8 cellular contexts compared by ENCODE assay signal in genomic region chr3:57983734-57984518, GRCh38. TPM values are rescaled to one million over a fixed set of nuclear protein-coding genes. Genes with fewer than 3 reads are reported as not detected.
A peak's percentile ranks its signal among the peaks of the same experiment; 100 is the strongest.
DNase-seq lines count a peak whose midpoint lies in the region; ATAC-seq, FAIRE-seq and TF ChIP-seq lines count a peak whose summit lies in the region.

No MANE protein-coding gene starts in this region.

- no TSS peak for BruUV-seq in K562 (replicated peaks; lab: Mats Ljungman, UMichigan)

- H3K27me3 Mint-ChIP-seq in CD14-positive monocyte (ENCODE audit: low read depth in 3 of 3): peaks cover 0 to 15% (median 5%) of the 10 kb centered on the region in 3 donors

- DNase-seq in CD14-positive monocyte (ENCODE audit: low spot score): peak; percentile 94
- DNase-seq in K562 (ENCODE audit: extremely low read depth in 1 of 4, low spot score in 3 of 4): peak in 3 of 4 experiments; percentile 19 to 77 (median 31)
- DNase-seq in mesenchymal stem cell: peak; percentile 94
- DNase-seq in stimulated activated naive CD8-positive, alpha-beta T cell treated with anti-CD3 and anti-CD28 coated beads, Interleukin-15, Interleukin-2, amounts not matched to agents 100 U/mL and 50 U/mL, for 24 hours: peak; percentile 56
- no peak for DNase-seq in prostate gland (ENCODE audit: low spot score)

- H2AFZ ChIP-seq in SU-DHL-6 (ENCODE audit: low read depth, low read length, severe bottlenecking) (peak overlapping the region; percentile 49), K562 (ENCODE audit: low read depth, low read length) (no peak overlapping the region), mesenchymal stem cell (ENCODE audit: low read depth, low read length) (no peak overlapping the region)

- no peak overlapping the region for H2BK120ac ChIP-seq in mesenchymal stem cell (ENCODE audit: low read depth, low read length)

- H3K4ac ChIP-seq in mesenchymal stem cell (ENCODE audit: low read depth in 1 of 2, low read length in 2 of 2): peak overlapping the region; percentile 39 to 75

- POLR2A ChIA-PET in K562 (lab: Yijun Ruan, JAX): interaction anchor here (0.6 to 1.0 kb wide), 2 partner anchors 9 to 32 kb away, joined by 3 read pairs; no protein-coding TSS in a partner anchor

- peak overlapping the region; percentile 55 to 57 for H3K18ac ChIP-seq in mesenchymal stem cell (ENCODE audit: low read depth in 1 of 2, low read length in 2 of 2)

- H3K79me2 ChIP-seq in SU-DHL-6 (ENCODE audit: insufficient read depth, low read length): no peaks in the 10 kb centered on the region
- no peaks in the 10 kb centered on the region for H3K79me2 ChIP-seq in K562 (ENCODE audit: control insufficient read depth, insufficient read depth, low read length)

- H3K9me3 ChIP-seq in SU-DHL-6 (ENCODE audit: insufficient read depth, low read length) (no peaks in the 10 kb centered on the region), K562 (replicated peaks; ENCODE audit: control insufficient read depth, insufficient read depth, low read depth, low read length) (no peaks in the 10 kb centered on the region), mesenchymal stem cell (ENCODE audit: control insufficient read depth, low read length) (no peaks in the 10 kb centered on the region), prostate gland (no peaks in the 10 kb centered on the region)

- H3K9ac ChIP-seq in SU-DHL-6 (ENCODE audit: low read length) (peak overlapping the region; percentile 27; the same call in 1 of the 2 replicates), K562 (ENCODE audit: insufficient read depth in 1 of 2, low read depth in 2 of 2, low read length in 2 of 2) (no peak overlapping the region), mesenchymal stem cell (ENCODE audit: low read length) (peak overlapping the region; percentile 48)

- H3F3A ChIP-seq in SU-DHL-6 (ENCODE audit: insufficient read depth): no peaks in the 10 kb centered on the region

- H3K4me3 ChIP-seq in SU-DHL-6 (ENCODE audit: insufficient read depth, low read length, poor library complexity, severe bottlenecking) (no peak overlapping the region), K562 (no peak overlapping the region), mesenchymal stem cell (ENCODE audit: insufficient read depth in 1 of 2, low read depth in 1 of 2, low read length in 2 of 2) (no peak overlapping the region), prostate gland (no peak overlapping the region)

- intact Hi-C loops in CD14-positive monocyte (cut with micrococcal nuclease) (loop anchor here in 1 of 2 donors (10.0 kb wide), 1 partner anchor 351 kb away; the partner anchor contains the start of gene PXK), K562 (cut with micrococcal nuclease) (no loop called here), prostate gland (cut with DNase I) (no loop called here)

- H3K4me1 ChIP-seq in K562 (replicated peaks in 1 of 2; ENCODE audit: control insufficient read depth in 2 of 2, insufficient read depth in 2 of 2, low read length in 2 of 2): peaks cover 6% of the 10 kb centered on the region in 2 experiments; a peak in 4 of 5 replicates
- peaks cover 6% of the 10 kb centered on the region for H3K4me1 ChIP-seq in mesenchymal stem cell (ENCODE audit: control insufficient read depth, insufficient read depth, low read depth, low read length)
- no peaks in the 10 kb centered on the region for H3K4me1 ChIP-seq in prostate gland (replicated peaks)

- H3K14ac ChIP-seq in mesenchymal stem cell (ENCODE audit: low read length in 2 of 2): no peak overlapping the region

- no peak overlapping the region for H3K23ac ChIP-seq in mesenchymal stem cell (ENCODE audit: low read length in 2 of 2)

- H3K27me3 ChIP-seq in SU-DHL-6 (ENCODE audit: low read length) (no peaks in the 10 kb centered on the region), K562 (ENCODE audit: control insufficient read depth in 2 of 2, insufficient read depth in 2 of 2, low read length in 2 of 2) (no peaks in the 10 kb centered on the region), mesenchymal stem cell (ENCODE audit: control insufficient read depth in 1 of 2, insufficient read depth in 1 of 2, low read length in 2 of 2) (no peaks in the 10 kb centered on the region), prostate gland (replicated peaks; ENCODE audit: insufficient read depth) (no peaks in the 10 kb centered on the region)

- peak overlapping the region; percentile 47 to 85 for H2BK12ac ChIP-seq in mesenchymal stem cell (ENCODE audit: low read length in 2 of 2)

- CTCF ChIA-PET in K562 (lab: Yijun Ruan, JAX; ENCODE audit: low intra/inter-chr PET ratio): no interaction called here

- no peaks in the 10 kb centered on the region for H3K79me1 ChIP-seq in mesenchymal stem cell (replicated peaks; ENCODE audit: low read length, poor library complexity, severe bottlenecking)

- FAIRE-seq in K562 (lab: Jason Lieb, UNC): peak; percentile 95

- H3K4me3 Mint-ChIP-seq in CD14-positive monocyte: peak overlapping the region; percentile 24 to 83

- peaks cover 4 to 13% of the 10 kb centered on the region in 2 donors for H3K36me3 Mint-ChIP-seq in CD14-positive monocyte

- H3K36me3 ChIP-seq in SU-DHL-6 (ENCODE audit: low read length) (no peaks in the 10 kb centered on the region), K562 (ENCODE audit: control insufficient read depth, insufficient read depth, low read length) (no peaks in the 10 kb centered on the region), mesenchymal stem cell (ENCODE audit: control insufficient read depth in 1 of 2, insufficient read depth in 2 of 2, low read depth in 1 of 2, low read length in 2 of 2) (no peaks in the 10 kb centered on the region), prostate gland (no peaks in the 10 kb centered on the region)

- no peak for TF ChIP-seq POLR2A in K562 (conservative IDR thresholded peaks at IDR 0.05)
- no peak for TF ChIP-seq POLR2A in prostate gland (IDR thresholded peaks at IDR 0.05)

- peak overlapping the region; percentile 70 for H4K8ac ChIP-seq in mesenchymal stem cell (ENCODE audit: low read length)

- H3K9me1 ChIP-seq in K562 (ENCODE audit: control insufficient read depth, insufficient read depth, low read length): no peaks in the 10 kb centered on the region

- peak; percentile 71 for TF ChIP-seq EP300 in K562 (IDR thresholded peaks at IDR 0.05; ENCODE audit: low read length)

- H3K4me1 Mint-ChIP-seq in CD14-positive monocyte: peaks cover 75% of the 10 kb centered on the region

- no peak for TF ChIP-seq CTCF in CD14-positive monocyte (IDR thresholded peaks at IDR 0.05)
- TF ChIP-seq CTCF in SU-DHL-6 (IDR thresholded peaks at IDR 0.05; ENCODE audit: insufficient read depth, low read length, poor library complexity, severe bottlenecking): no peak
- no peak for TF ChIP-seq CTCF in K562 (IDR thresholded peaks at IDR 0.05 in 2 of 3, conservative IDR thresholded peaks at IDR 0.05 in 1 of 3; ENCODE audit: insufficient read depth in 2 of 3, low read depth in 1 of 3, low read length in 3 of 3)
- TF ChIP-seq CTCF in prostate gland (IDR thresholded peaks at IDR 0.05): no peak

- H4K20me1 ChIP-seq in SU-DHL-6 (ENCODE audit: low read depth, low read length) (no peaks in the 10 kb centered on the region), K562 (replicated peaks; ENCODE audit: control insufficient read depth, insufficient read depth, low read length) (no peaks in the 10 kb centered on the region)

- no peaks in the 10 kb centered on the region for H3K9me2 ChIP-seq in SU-DHL-6 (replicated peaks; ENCODE audit: insufficient read depth, low read length)

- WGBS in K562 (ENCODE audit: insufficient coverage, low coverage, missing lambda C conversion rate): 0% methylated on average over 5 of the region's 5 CpGs
- WGBS in mesenchymal stem cell: under 1% methylated on average over 5 of the region's 5 CpGs
- WGBS in prostate gland: 35% methylated on average over 5 of the region's 5 CpGs

- H3K4me2 ChIP-seq in SU-DHL-6 (ENCODE audit: low read depth, low read length, poor library complexity, severe bottlenecking): peak overlapping the region; percentile 46
- peak overlapping the region; percentile 18 for H3K4me2 ChIP-seq in K562 (ENCODE audit: insufficient read depth, low read length)
- no peak overlapping the region for H3K4me2 ChIP-seq in mesenchymal stem cell (ENCODE audit: low read length, poor library complexity, severe bottlenecking)

- in situ Hi-C loops in K562 (cut with MboI): no loop called here

- no peak overlapping the region for H4K91ac ChIP-seq in mesenchymal stem cell (ENCODE audit: low read length)

- H3K9me3 Mint-ChIP-seq in CD14-positive monocyte: peaks cover 0 to 2% (median 2%) of the 10 kb centered on the region in 7 donors

- no peak overlapping the region for H2BK15ac ChIP-seq in mesenchymal stem cell (ENCODE audit: low read depth, poor library complexity, severe bottlenecking)

- H3K27ac ChIP-seq in SU-DHL-6 (ENCODE audit: low read depth, low read length) (peak overlapping the region; percentile 46), K562 (ENCODE audit: extremely low read depth, low read depth, low read length) (no peak overlapping the region), mesenchymal stem cell (ENCODE audit: low read length, poor library complexity, severe bottlenecking) (no peak overlapping the region), prostate gland (no peak overlapping the region)

- no peak overlapping the region for H2AK5ac ChIP-seq in mesenchymal stem cell (ENCODE audit: low read length, severe bottlenecking)

- no peak overlapping the region for H2BK5ac ChIP-seq in mesenchymal stem cell (ENCODE audit: low read depth, low read length, poor library complexity, severe bottlenecking)

- no peak for TF ChIP-seq RAD21 in K562 (CRISPR knock-in tag; conservative IDR thresholded peaks at IDR 0.05 in 1 of 2, IDR thresholded peaks at IDR 0.05 in 1 of 2)

- peak overlapping the region; percentile 94 to 99 (median 98) for H3K27ac Mint-ChIP-seq in CD14-positive monocyte

- peak; percentile 98 for ATAC-seq in GM19455 (IDR thresholded peaks at IDR 0.05; ENCODE audit: unreplicated experiment)
- ATAC-seq in HG03558 (IDR thresholded peaks at IDR 0.05; ENCODE audit: extremely low read depth, unreplicated experiment): peak; percentile 88
- ATAC-seq in K562: peak; percentile 83
- peak; percentile 96 for ATAC-seq in stimulated activated naive CD8-positive, alpha-beta T cell treated with anti-CD3 and anti-CD28 coated beads, Interleukin-15, Interleukin-2, amounts not matched to agents 100 U/mL and 50 U/mL, for 24 hours

RNA-seq across cellular contexts. Expression of gene FLNB, which starts 24.3 kb away (rescaled TPM):
- 1 to 10 TPM in 1 of 2 donors, under 1 TPM in 1; 0.47 to 2.1 TPM for polyA plus RNA-seq in CD14-positive monocyte
- total RNA-seq in K562 (2011; cell fraction: chromatin; rRNA removed; ENCODE audit: low replicate concordance): 104 and 176 TPM in 2 replicates
- total RNA-seq in K562 (2011; cell fraction: nucleolus; rRNA removed): 86.7 and 89.5 TPM in 2 replicates
- total RNA-seq in K562 (2011; cell fraction: nucleoplasm; rRNA removed): 74.4 and 75.0 TPM in 2 replicates
- 27.6 and 37.5 TPM in 2 replicates for total RNA-seq in K562 (2014; rRNA removed)
- total RNA-seq in K562 (2014; rRNA removed; fragmentation: Illumina TruSeq; extraction: Trizol): 22.5 and 25.6 TPM in 2 replicates
- total RNA-seq in K562 (2015; rRNA removed; fragmentation: Illumina TruSeq; extraction: Trizol): 27.4 and 27.9 TPM in 2 replicates
- 43.3 and 48.1 TPM in 2 replicates for total RNA-seq in K562 (2021)
- polyA plus RNA-seq in K562 (2011; rRNA removed): 20.3 and 27.7 TPM in 2 replicates
- 18.4 and 30.1 TPM in 2 replicates for polyA plus RNA-seq in K562 (2011; cell fraction: cytosol; rRNA removed)
- polyA plus RNA-seq in K562 (2011; cell fraction: nucleus; rRNA removed): 111 and 183 TPM in 2 replicates
- polyA plus RNA-seq in K562 (2012): 37.0 and 76.9 TPM in 2 replicates
- 32.2 and 33.4 TPM in 2 replicates for polyA plus RNA-seq in K562 (2014; fragmentation: Illumina TruSeq; extraction: Trizol)
- 10 to 100 TPM in 1 of 2 experiments, 1 to 10 TPM in 1; 9.4 to 13.0 TPM for polyA plus RNA-seq in K562 (2014; fragmentation: Nextera tagmentation; extraction: Ambion mirVana)
- 17.0 and 19.0 TPM in 2 replicates for polyA plus RNA-seq in K562 (2014; rRNA removed)
- 75.9 and 104 TPM in 2 replicates for polyA minus RNA-seq in K562 (2011; rRNA and poly(A)+ RNA removed)
- 66.1 and 94.5 TPM in 2 replicates for polyA minus RNA-seq in K562 (2011; cell fraction: cytosol; rRNA and poly(A)+ RNA removed)
- polyA minus RNA-seq in K562 (2011; cell fraction: nucleus; rRNA and poly(A)+ RNA removed): 56.8 and 166 TPM in 2 replicates
- polyA plus RNA-seq in mesenchymal stem cell (2013, experiment 1 of 2): 55.8 TPM
- polyA plus RNA-seq in mesenchymal stem cell (2013, experiment 2 of 2): 47.9 TPM
- total RNA-seq in prostate gland: 100 to 1,000 TPM; 331 to 408 TPM

Comparison
In these comparisons a context has a peak if more than half of its experiments do, and no peak if none do; other contexts are left out.
1. H3K9ac ChIP-seq: peak in SU-DHL-6 (single experiment) and mesenchymal stem cell (single experiment); none in K562 (0 of 2).
2. Peak in every context shown above with its lines, with median percentiles within 50 percentile points of each other: ATAC-seq.